Comparison of ENCODE assay signal across 14 cellular contexts in genomic region chr17:20273741-20274500, GRCh38.
A peak's percentile ranks its signal among the peaks of the same experiment; 100 is the strongest.
DNase-seq lines count a peak whose midpoint lies in the region; ATAC-seq and TF ChIP-seq lines count a peak whose summit lies in the region.
"Had no signal": no experiment of that assay in that cellular context is flagged by ENCODE, and none has a peak within 500 bp of the region (broad histone marks: within the 10 kb centered on the region; RNA-seq: fewer than 3 reads in every experiment).

No MANE protein-coding gene starts in this region.

- H3K4me3 Mint-ChIP-seq in activated naive CD4-positive, alpha-beta T cell treated with anti-CD3 and anti-CD28 coated beads for 36 hours: no peak overlapping the region
- no peak overlapping the region for H3K4me3 Mint-ChIP-seq in WTC11
- H3K4me3 Mint-ChIP-seq in stimulated activated naive CD8-positive, alpha-beta T cell treated with anti-CD3 and anti-CD28 coated beads, Interleukin-15, Interleukin-2, amounts not matched to agents 100 ng/mL and 50 ng/mL, for 24 hours: peak overlapping the region; percentile 11
- H3K4me3 Mint-ChIP-seq: naive B cell had no signal

- no peak for TF ChIP-seq CTCF in WTC11 (IDR thresholded peaks at IDR 0.05)

- peak; percentile 53 for DNase-seq in activated naive CD4-positive, alpha-beta T cell treated with anti-CD3 and anti-CD28 coated beads for 36 hours
- no peak for DNase-seq in activated naive CD4-positive, alpha-beta T cell (lab: John Stamatoyannopoulos, UW)
- no peak for DNase-seq in WTC11 (ENCODE audit: low spot score)
- DNase-seq in astrocyte of the hippocampus (ENCODE audit: low read depth, low spot score): peak; percentile 56
- DNase-seq in NCI-H748 (lab: John Stamatoyannopoulos, UW; ENCODE audit: unreplicated experiment): no peak
- DNase-seq: amygdala, lower lobe of right lung, naive B cell, NCI-H2081 treated with DMSO at 0.1 percent for 48 hours, NCI-H526 treated with DMSO at 0.1 percent for 48 hours had no signal

- CTCF ChIA-PET in activated naive CD4-positive, alpha-beta T cell treated with anti-CD3 and anti-CD28 coated beads for 36 hours (lab: Charles Lee): interaction anchor here (0.7 kb wide), 1 partner anchor 40 kb away, joined by 5 read pairs; no protein-coding TSS in a partner anchor
- CTCF ChIA-PET in WTC11 (lab: Charles Lee): interaction anchor here (0.6 kb wide), 1 partner anchor 281 kb away, joined by 3 read pairs; no protein-coding TSS in a partner anchor

- intact Hi-C loops in activated naive CD4-positive, alpha-beta T cell treated with anti-CD3 and anti-CD28 coated beads for 36 hours (cut with micrococcal nuclease): no loop called here

- POLR2A ChIA-PET in WTC11 (lab: Charles Lee): no interaction called here

- no peak for ATAC-seq in WTC11
- no peak for ATAC-seq in GM19397 (IDR thresholded peaks at IDR 0.05; ENCODE audit: unreplicated experiment)
- no peak for ATAC-seq in GM19328 (IDR thresholded peaks at IDR 0.05; ENCODE audit: unreplicated experiment)
- ATAC-seq: lower lobe of right lung had no signal

- H3K27me3 Mint-ChIP-seq in activated naive CD4-positive, alpha-beta T cell treated with anti-CD3 and anti-CD28 coated beads for 36 hours (ENCODE audit: low read depth): no peaks in the 10 kb centered on the region
- no peaks in the 10 kb centered on the region for H3K27me3 Mint-ChIP-seq in WTC11 (ENCODE audit: low read depth)
- H3K27me3 Mint-ChIP-seq in stimulated activated naive CD8-positive, alpha-beta T cell treated with anti-CD3 and anti-CD28 coated beads, Interleukin-15, Interleukin-2, amounts not matched to agents 100 ng/mL and 50 ng/mL, for 24 hours: no peaks in the 10 kb centered on the region
- H3K27me3 Mint-ChIP-seq: IgD-negative memory B cell, naive B cell had no signal

- H3K27ac Mint-ChIP-seq in activated naive CD4-positive, alpha-beta T cell treated with anti-CD3 and anti-CD28 coated beads for 36 hours: peak overlapping the region; percentile 76
- H3K27ac Mint-ChIP-seq in WTC11: peak overlapping the region; percentile 82
- H3K27ac Mint-ChIP-seq in stimulated activated naive CD8-positive, alpha-beta T cell treated with anti-CD3 and anti-CD28 coated beads, Interleukin-15, Interleukin-2, amounts not matched to agents 100 ng/mL and 50 ng/mL, for 24 hours: peak overlapping the region; percentile 70

- peaks cover 3% of the 10 kb centered on the region for H3K36me3 Mint-ChIP-seq in activated naive CD4-positive, alpha-beta T cell treated with anti-CD3 and anti-CD28 coated beads for 36 hours (ENCODE audit: low read depth)
- H3K36me3 Mint-ChIP-seq in WTC11: peaks cover 5% of the 10 kb centered on the region; the same call in 1 of the 2 replicates
- peaks cover 3% of the 10 kb centered on the region for H3K36me3 Mint-ChIP-seq in stimulated activated naive CD8-positive, alpha-beta T cell treated with anti-CD3 and anti-CD28 coated beads, Interleukin-15, Interleukin-2, amounts not matched to agents 100 ng/mL and 50 ng/mL, for 24 hours (ENCODE audit: low read depth)

- H3K4me1 Mint-ChIP-seq in activated naive CD4-positive, alpha-beta T cell treated with anti-CD3 and anti-CD28 coated beads for 36 hours (ENCODE audit: low read depth): peaks cover 89% of the 10 kb centered on the region
- peaks cover 15% of the 10 kb centered on the region for H3K4me1 Mint-ChIP-seq in WTC11
- H3K4me1 Mint-ChIP-seq in stimulated activated naive CD8-positive, alpha-beta T cell treated with anti-CD3 and anti-CD28 coated beads, Interleukin-15, Interleukin-2, amounts not matched to agents 100 ng/mL and 50 ng/mL, for 24 hours (ENCODE audit: low read depth): peaks cover 82% of the 10 kb centered on the region

- H3K9me3 Mint-ChIP-seq in activated naive CD4-positive, alpha-beta T cell treated with anti-CD3 and anti-CD28 coated beads for 36 hours: no peaks in the 10 kb centered on the region
- no peaks in the 10 kb centered on the region for H3K9me3 Mint-ChIP-seq in WTC11
- H3K9me3 Mint-ChIP-seq in stimulated activated naive CD8-positive, alpha-beta T cell treated with anti-CD3 and anti-CD28 coated beads, Interleukin-15, Interleukin-2, amounts not matched to agents 100 ng/mL and 50 ng/mL, for 24 hours: no peaks in the 10 kb centered on the region
- H3K9me3 Mint-ChIP-seq: IgD-negative memory B cell had no signal

TF ChIP-seq in WTC11, 78 proteins besides CTCF, POLR2A, EP300 and RAD21:
- TF ChIP-seq CDX4 (CRISPR knock-in tag; IDR thresholded peaks at IDR 0.05; ENCODE audit: borderline replicate concordance): no peak
- TF ChIP-seq GRHL2 (CRISPR knock-in tag; IDR thresholded peaks at IDR 0.05; ENCODE audit: insufficient replicate concordance, severe bottlenecking): no peak
- no peak for TF ChIP-seq GABPB1 (CRISPR knock-in tag; IDR thresholded peaks at IDR 0.05)
- no peak for TF ChIP-seq HMGXB4 (CRISPR knock-in tag; IDR thresholded peaks at IDR 0.05)
- TF ChIP-seq FOXK1 (CRISPR knock-in tag; IDR thresholded peaks at IDR 0.05): no peak
- TF ChIP-seq TCF7 (CRISPR knock-in tag; IDR thresholded peaks at IDR 0.05; ENCODE audit: low read depth): no peak

Comparison
In these comparisons a context has a peak if more than half of its experiments do, and no peak if none do; other contexts are left out.
1. DNase-seq: peak in activated naive CD4-positive, alpha-beta T cell treated with anti-CD3 and anti-CD28 coated beads for 36 hours (single experiment) and astrocyte of the hippocampus (single experiment); none in activated naive CD4-positive, alpha-beta T cell (0 of 4), WTC11 (single experiment) and NCI-H748 (single experiment).
2. Peak in every context shown above with its lines, with median percentiles within 50 percentile points of each other: H3K27ac Mint-ChIP-seq.